Comparison of ENCODE assay signal across 13 cellular contexts in genomic region chr3:88596451-88596850, GRCh38.
DNase-seq lines count a peak whose midpoint lies in the region; ATAC-seq and TF ChIP-seq lines count a peak whose summit lies in the region.
"Had no signal": no experiment of that assay in that cellular context is flagged by ENCODE, and none has a peak within 500 bp of the region (broad histone marks: within the 10 kb centered on the region; RNA-seq: fewer than 3 reads in every experiment).

No MANE protein-coding gene starts in this region.

- peaks cover 17 to 29% of the 10 kb centered on the region in 2 donors for H3K9me3 Mint-ChIP-seq in natural killer cell

- no peak overlapping the region for H3K27ac ChIP-seq in PC-3 (ENCODE audit: low read length)
- no peak overlapping the region for H3K27ac ChIP-seq in SJCRH30

- CTCF ChIA-PET in PC-3 (lab: Charles Lee), result no interaction called here

- no peaks in the 10 kb centered on the region for H3F3A ChIP-seq in PC-3 (ENCODE audit: low read length, unreplicated experiment)

- H4K20me1 ChIP-seq in PC-3 (ENCODE audit: low read length), result no peaks in the 10 kb centered on the region

- intact Hi-C loops in PC-3 (cut with micrococcal nuclease), result no loop called here
- intact Hi-C loops in natural killer cell (cut with micrococcal nuclease), result loop anchor here (10.0 kb wide), 1 partner anchor 52 kb away; no protein-coding TSS in a partner anchor

- no peaks in the 10 kb centered on the region for H3K27me3 Mint-ChIP-seq in natural killer cell (ENCODE audit: low read depth in 2 of 2)

- no peaks in the 10 kb centered on the region for H3K9me2 ChIP-seq in PC-3 (replicated peaks; ENCODE audit: low read length)

- H3K79me2 ChIP-seq in PC-3 (ENCODE audit: low read length), result no peaks in the 10 kb centered on the region

- H3K4me1 ChIP-seq in PC-3 (ENCODE audit: insufficient read depth, low read length), result peaks cover 5% of the 10 kb centered on the region; the same call in 1 of the 2 replicates
- no peaks in the 10 kb centered on the region for H3K4me1 ChIP-seq in SJCRH30
- H3K4me1 ChIP-seq: Caco-2 had no signal

- H3K36me3 Mint-ChIP-seq in natural killer cell, result peaks cover 8% of the 10 kb centered on the region
- H3K36me3 Mint-ChIP-seq: CD14-positive monocyte; CD8-positive, alpha-beta T cell had no signal

- H3K27ac Mint-ChIP-seq in natural killer cell, result no peak overlapping the region
- H3K27ac Mint-ChIP-seq: CD14-positive monocyte; CD8-positive, alpha-beta T cell had no signal

- TF ChIP-seq CTCF in PC-3 (conservative IDR thresholded peaks at IDR 0.05; ENCODE audit: low read depth, low read length), result no peak
- TF ChIP-seq CTCF in natural killer cell (IDR thresholded peaks at IDR 0.05), result no peak

- H3K9me3 ChIP-seq in PC-3 (ENCODE audit: low read length) (no peaks in the 10 kb centered on the region), SJCRH30 (replicated peaks) (no peaks in the 10 kb centered on the region)
- H3K9me3 ChIP-seq: Caco-2, HAP-1 had no signal

- no peaks in the 10 kb centered on the region; the same call in 1 of the 2 replicates for H3K27me3 ChIP-seq in PC-3 (ENCODE audit: low read length)
- no peaks in the 10 kb centered on the region for H3K27me3 ChIP-seq in SJCRH30

- H3K4me1 Mint-ChIP-seq in natural killer cell, result no peaks in the 10 kb centered on the region
- H3K4me1 Mint-ChIP-seq: CD14-positive monocyte had no signal

- no peak overlapping the region for H3K4me2 ChIP-seq in PC-3 (ENCODE audit: low read length)

- no TSS peak for BruUV-seq in PC-3 (replicated peaks; lab: Mats Ljungman, UMichigan)

- no peaks in the 10 kb centered on the region for H3K36me3 ChIP-seq in PC-3 (ENCODE audit: low read depth, low read length)
- H3K36me3 ChIP-seq in SJCRH30, result no peaks in the 10 kb centered on the region
- H3K36me3 ChIP-seq: HAP-1 had no signal

- no peak overlapping the region for H2AFZ ChIP-seq in PC-3 (ENCODE audit: low read length)

- H3K4me3 Mint-ChIP-seq in natural killer cell, result no peak overlapping the region
- H3K4me3 Mint-ChIP-seq: CD14-positive monocyte; CD8-positive, alpha-beta T cell had no signal

- POLR2A ChIA-PET in PC-3 (lab: Charles Lee; ENCODE audit: unreplicated experiment), result no interaction called here

- no peak overlapping the region for H3K9ac ChIP-seq in PC-3 (ENCODE audit: low read length)

- no peak overlapping the region for H3K4me3 ChIP-seq in PC-3 (ENCODE audit: low read length)
- H3K4me3 ChIP-seq in SJCRH30, result no peak overlapping the region
- H3K4me3 ChIP-seq: HAP-1 had no signal

- peak; percentile 33 for DNase-seq in GM04504 (ENCODE audit: low read depth)
- peak; percentile 42 for DNase-seq in PC-3
- peak; percentile 0 for DNase-seq in hepatic stellate cell (ENCODE audit: low spot score)
- no peak for DNase-seq in SJCRH30
- DNase-seq in natural killer cell, result no peak
- no peak for DNase-seq in cerebellar cortex (ENCODE audit: low spot score)
- DNase-seq: Caco-2; CD8-positive, alpha-beta T cell; DND-41; GDM1 had no signal

- ATAC-seq in PC-3, result no peak
- no peak for ATAC-seq in HG03097 (IDR thresholded peaks at IDR 0.05; ENCODE audit: low FRiP score, unreplicated experiment)
- no peak for ATAC-seq in natural killer cell
- ATAC-seq: CD8-positive, alpha-beta T cell had no signal

Comparison
In these comparisons a context has a peak if more than half of its experiments do, and no peak if none do; other contexts are left out.
1. DNase-seq: peak in GM04504 (single experiment), PC-3 (single experiment) and hepatic stellate cell (single experiment); none in SJCRH30 (0 of 2), natural killer cell (single experiment) and cerebellar cortex (single experiment).